In the genomic region with DNA sequence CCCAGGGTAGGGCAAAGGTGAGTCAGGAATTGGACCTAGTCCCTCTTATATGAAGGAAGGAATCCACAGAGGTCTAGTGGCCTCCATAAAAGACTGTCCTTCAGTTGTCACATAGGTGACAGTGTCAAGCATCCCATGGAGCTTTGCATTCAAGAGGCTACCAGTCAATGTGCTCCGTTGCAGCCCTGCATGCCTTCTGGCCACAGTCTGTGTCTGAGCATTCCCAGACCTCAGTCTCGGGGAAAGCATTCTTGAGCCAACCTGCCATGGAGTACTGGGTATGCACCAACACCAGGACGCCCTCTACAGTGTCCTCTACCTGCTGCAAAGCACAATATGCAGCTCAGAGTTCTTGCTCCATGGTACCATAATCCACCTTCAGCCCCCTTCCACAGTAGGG, we compare ENCODE assay signal across 1 cellular context.
TF ChIP-seq lines count a peak whose summit lies in the region.

No MANE protein-coding gene starts in this region.

TF ChIP-seq in H1, 55 proteins besides CTCF, POLR2A, EP300 and RAD21:
- TF ChIP-seq EGR1 (IDR thresholded peaks at IDR 0.05; ENCODE audit: borderline replicate concordance, low read depth, low read length): no peak
- no peak for TF ChIP-seq KDM5A (IDR thresholded peaks at IDR 0.05; ENCODE audit: low read length)
- no peak for TF ChIP-seq KDM1A (IDR thresholded peaks at IDR 0.05; ENCODE audit: borderline replicate concordance, low read length)
- TF ChIP-seq FOSL1 (IDR thresholded peaks at IDR 0.05; ENCODE audit: insufficient read depth, low read depth, low read length): no peak
- no peak for TF ChIP-seq SIN3A (conservative IDR thresholded peaks at IDR 0.05 in 1 of 2, IDR thresholded peaks at IDR 0.05 in 1 of 2; ENCODE audit: low read depth in 1 of 2, low read length in 2 of 2)
- TF ChIP-seq, protein P1, sequence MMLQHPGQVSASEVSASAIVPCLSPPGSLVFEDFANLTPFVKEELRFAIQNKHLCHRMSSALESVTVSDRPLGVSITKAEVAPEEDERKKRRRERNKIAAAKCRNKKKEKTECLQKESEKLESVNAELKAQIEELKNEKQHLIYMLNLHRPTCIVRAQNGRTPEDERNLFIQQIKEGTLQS (IDR thresholded peaks at IDR 0.05; ENCODE audit: insufficient read depth, low read depth, low read length): no peak
- no peak for TF ChIP-seq CBX8 (IDR thresholded peaks at IDR 0.05; ENCODE audit: borderline replicate concordance, low read depth, low read length)
- no peak for TF ChIP-seq ASH2L (IDR thresholded peaks at IDR 0.05; ENCODE audit: low read length)
TF ChIP-seq in H1: peak in this region for 0.
